In genomic region chr15:88546248-88547129, GRCh38 we compare ENCODE assay signal across 1 cellular context.
TF ChIP-seq lines count a peak whose summit lies in the region.

TSS of gene DET1 (minus strand) at chr15:88546681. CDS start at chr15:88531705, 14,976 bp downstream.

TF ChIP-seq in K562, 482 proteins besides CTCF, POLR2A, EP300 and RAD21 (continued from another document):
- TF ChIP-seq, protein P1, sequence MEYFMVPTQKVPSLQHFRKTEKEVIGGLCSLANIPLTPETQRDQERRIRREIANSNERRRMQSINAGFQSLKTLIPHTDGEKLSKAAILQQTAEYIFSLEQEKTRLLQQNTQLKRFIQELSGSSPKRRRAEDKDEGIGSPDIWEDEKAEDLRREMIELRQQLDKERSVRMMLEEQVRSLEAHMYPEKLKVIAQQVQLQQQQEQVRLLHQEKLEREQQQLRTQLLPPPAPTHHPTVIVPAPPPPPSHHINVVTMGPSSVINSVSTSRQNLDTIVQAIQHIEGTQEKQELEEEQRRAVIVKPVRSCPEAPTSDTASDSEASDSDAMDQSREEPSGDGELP (CRISPR knock-in tag; IDR thresholded peaks at IDR 0.05; ENCODE audit: borderline replicate concordance): peak; percentile 72; the same call in 1 of the 2 replicates
- TF ChIP-seq ZNF57 (CRISPR knock-in tag; IDR thresholded peaks at IDR 0.05): no peak
- no peak for TF ChIP-seq ZC3H4 (CRISPR knock-in tag; IDR thresholded peaks at IDR 0.05; ENCODE audit: borderline replicate concordance)
- TF ChIP-seq DEAF1 (CRISPR knock-in tag; IDR thresholded peaks at IDR 0.05): no peak
- peak; percentile 82; the same call in 1 of the 2 replicates for TF ChIP-seq BHLHE40 (IDR thresholded peaks at IDR 0.05; ENCODE audit: low read length)
- TF ChIP-seq BRF1 (IDR thresholded peaks at IDR 0.05; ENCODE audit: borderline replicate concordance, extremely low read depth, insufficient read length): no peak
- TF ChIP-seq ZNF644 (tag; IDR thresholded peaks at IDR 0.05; ENCODE audit: low read depth): no peak; the same call in 1 of the 2 replicates
- TF ChIP-seq, protein P2, sequence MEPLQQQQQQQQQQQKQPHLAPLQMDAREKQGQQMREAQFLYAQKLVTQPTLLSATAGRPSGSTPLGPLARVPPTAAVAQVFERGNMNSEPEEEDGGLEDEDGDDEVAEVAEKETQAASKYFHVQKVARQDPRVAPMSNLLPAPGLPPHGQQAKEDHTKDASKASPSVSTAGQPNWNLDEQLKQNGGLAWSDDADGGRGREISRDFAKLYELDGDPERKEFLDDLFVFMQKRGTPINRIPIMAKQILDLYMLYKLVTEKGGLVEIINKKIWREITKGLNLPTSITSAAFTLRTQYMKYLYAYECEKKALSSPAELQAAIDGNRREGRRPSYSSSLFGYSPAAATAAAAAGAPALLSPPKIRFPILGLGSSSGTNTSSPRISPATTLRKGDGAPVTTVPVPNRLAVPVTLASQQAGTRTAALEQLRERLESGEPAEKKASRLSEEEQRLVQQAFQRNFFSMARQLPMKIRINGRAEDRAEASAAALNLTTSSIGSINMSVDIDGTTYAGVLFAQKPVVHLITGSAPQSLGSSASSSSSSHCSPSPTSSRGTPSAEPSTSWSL (CRISPR knock-in tag; IDR thresholded peaks at IDR 0.05; ENCODE audit: borderline replicate concordance): no peak
- peak; percentile 52; the same call in 1 of the 2 replicates for TF ChIP-seq POLR2AphosphoS5 (IDR thresholded peaks at IDR 0.05; ENCODE audit: control insufficient read depth, insufficient read depth, low read depth, low read length)
- TF ChIP-seq, protein P3, sequence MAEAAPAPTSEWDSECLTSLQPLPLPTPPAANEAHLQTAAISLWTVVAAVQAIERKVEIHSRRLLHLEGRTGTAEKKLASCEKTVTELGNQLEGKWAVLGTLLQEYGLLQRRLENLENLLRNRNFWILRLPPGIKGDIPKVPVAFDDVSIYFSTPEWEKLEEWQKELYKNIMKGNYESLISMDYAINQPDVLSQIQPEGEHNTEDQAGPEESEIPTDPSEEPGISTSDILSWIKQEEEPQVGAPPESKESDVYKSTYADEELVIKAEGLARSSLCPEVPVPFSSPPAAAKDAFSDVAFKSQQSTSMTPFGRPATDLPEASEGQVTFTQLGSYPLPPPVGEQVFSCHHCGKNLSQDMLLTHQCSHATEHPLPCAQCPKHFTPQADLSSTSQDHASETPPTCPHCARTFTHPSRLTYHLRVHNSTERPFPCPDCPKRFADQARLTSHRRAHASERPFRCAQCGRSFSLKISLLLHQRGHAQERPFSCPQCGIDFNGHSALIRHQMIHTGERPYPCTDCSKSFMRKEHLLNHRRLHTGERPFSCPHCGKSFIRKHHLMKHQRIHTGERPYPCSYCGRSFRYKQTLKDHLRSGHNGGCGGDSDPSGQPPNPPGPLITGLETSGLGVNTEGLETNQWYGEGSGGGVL (CRISPR knock-in tag; IDR thresholded peaks at IDR 0.05): no peak
- peak; percentile 11; the same call in 1 of the 2 replicates for TF ChIP-seq GATAD2A (IDR thresholded peaks at IDR 0.05)
- TF ChIP-seq EGR1 (conservative IDR thresholded peaks at IDR 0.05): peak; percentile 78
- no peak for TF ChIP-seq E2F1 (CRISPR knock-in tag; IDR thresholded peaks at IDR 0.05)
- peak; percentile 45 for TF ChIP-seq SMAD1 (IDR thresholded peaks at IDR 0.05; ENCODE audit: low read depth, low read length, partially characterized antibody)
- no peak for TF ChIP-seq ZNF830 (CRISPR knock-in tag; IDR thresholded peaks at IDR 0.05)
- no peak for TF ChIP-seq ZNF584 (CRISPR knock-in tag; IDR thresholded peaks at IDR 0.05; ENCODE audit: low read depth)
- no peak for TF ChIP-seq HINFP (tag; conservative IDR thresholded peaks at IDR 0.05; ENCODE audit: low read depth)
- TF ChIP-seq CBX8 (IDR thresholded peaks at IDR 0.05; ENCODE audit: borderline replicate concordance, extremely low read depth, low read depth, low read length, poor library complexity, severe bottlenecking): no peak
- no peak for TF ChIP-seq ZNF274 (IDR thresholded peaks at IDR 0.05; ENCODE audit: borderline replicate concordance, low read depth, low read length)
- TF ChIP-seq, protein P4, sequence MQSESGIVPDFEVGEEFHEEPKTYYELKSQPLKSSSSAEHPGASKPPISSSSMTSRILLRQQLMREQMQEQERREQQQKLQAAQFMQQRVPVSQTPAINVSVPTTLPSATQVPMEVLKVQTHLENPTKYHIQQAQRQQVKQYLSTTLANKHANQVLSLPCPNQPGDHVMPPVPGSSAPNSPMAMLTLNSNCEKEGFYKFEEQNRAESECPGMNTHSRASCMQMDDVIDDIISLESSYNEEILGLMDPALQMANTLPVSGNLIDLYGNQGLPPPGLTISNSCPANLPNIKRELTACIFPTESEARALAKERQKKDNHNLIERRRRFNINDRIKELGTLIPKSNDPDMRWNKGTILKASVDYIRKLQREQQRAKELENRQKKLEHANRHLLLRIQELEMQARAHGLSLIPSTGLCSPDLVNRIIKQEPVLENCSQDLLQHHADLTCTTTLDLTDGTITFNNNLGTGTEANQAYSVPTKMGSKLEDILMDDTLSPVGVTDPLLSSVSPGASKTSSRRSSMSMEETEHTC (IDR thresholded peaks at IDR 0.05): no peak; the same call in 1 of the 2 replicates
- no peak for TF ChIP-seq ZNF707 (CRISPR knock-in tag; conservative IDR thresholded peaks at IDR 0.05)
- no peak for TF ChIP-seq NR3C1 (CRISPR knock-in tag; IDR thresholded peaks at IDR 0.05)
- no peak for TF ChIP-seq HOMEZ (CRISPR knock-in tag; IDR thresholded peaks at IDR 0.05)
- no peak; the same call in 1 of the 2 replicates for TF ChIP-seq CREB1 (IDR thresholded peaks at IDR 0.05)
- no peak for TF ChIP-seq CREB1 (CRISPR knock-in tag; IDR thresholded peaks at IDR 0.05)
- no peak for TF ChIP-seq ETS2 (tag; IDR thresholded peaks at IDR 0.05; ENCODE audit: borderline replicate concordance, poor library complexity, severe bottlenecking)
- TF ChIP-seq ZNF197 (CRISPR knock-in tag; IDR thresholded peaks at IDR 0.05; ENCODE audit: low read depth): no peak
- no peak for TF ChIP-seq MEF2A (IDR thresholded peaks at IDR 0.05; ENCODE audit: control insufficient read depth, low read depth, low read length)
- no peak for TF ChIP-seq HDGF (IDR thresholded peaks at IDR 0.05)
- no peak for TF ChIP-seq RFX1 (IDR thresholded peaks at IDR 0.05)
- TF ChIP-seq HDAC8 (tag; IDR thresholded peaks at IDR 0.05): no peak
